33 cellular contexts compared by ENCODE assay signal in the genomic region with DNA sequence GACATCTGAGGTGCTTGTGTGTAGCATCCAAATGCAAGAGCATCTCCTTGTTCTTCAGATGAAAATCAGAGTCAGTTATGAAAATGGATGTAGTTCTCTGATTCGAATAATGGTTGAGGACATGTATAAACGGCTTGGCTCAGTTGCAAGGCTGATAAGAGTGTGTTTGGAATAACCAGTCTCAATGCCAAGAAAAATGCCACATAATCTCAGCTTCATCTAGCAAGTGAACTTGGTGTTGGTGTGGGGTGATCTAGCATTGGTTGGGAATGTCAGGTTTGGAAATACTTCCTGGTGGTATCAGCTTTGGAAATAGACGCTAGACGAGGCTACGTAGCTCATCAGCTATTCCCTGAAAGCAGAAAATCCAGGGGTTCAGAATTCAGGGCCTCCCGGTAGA.
"Had no signal": no experiment of that assay in that cellular context is flagged by ENCODE, and none has a peak within 500 bp of the region (broad histone marks: within the 10 kb centered on the region; RNA-seq: fewer than 3 reads in every experiment).

No MANE protein-coding gene starts in this region.

- H3K4me3 ChIP-seq: adrenal gland, cardiac muscle cell had no signal

- H3K9me3 ChIP-seq: adrenal gland had no signal

- FAIRE-seq: astrocyte, bronchial epithelial cell, TTC549 had no signal

- ATAC-seq: activated CD8-positive, alpha-beta T cell treated with anti-CD3 and anti-CD28 coated beads for 36 hours; activated naive CD4-positive, alpha-beta T cell treated with anti-CD3 and anti-CD28 coated beads, Interleukin-2, amount 50 U/mL, for 72 hours; activated T-cell treated with anti-CD3 and anti-CD28 coated beads, Interleukin-2, amount 50 U/mL, for 4 hours; activated T-cell treated with anti-CD3 and anti-CD28 coated beads, Interleukin-2, amount 50 U/mL, for 72 hours; activated T-helper 17 cell treated with anti-CD3 and anti-CD28 coated beads, Interleukin-2, amount 50 U/mL, for 72 hours had no signal

- H3K27me3 ChIP-seq: adrenal gland, cardiac muscle cell had no signal

- H3K27ac ChIP-seq: adrenal gland, cardiac muscle cell, VCaP had no signal

- DNase-seq: activated B cell treated with CpG ODN at 0.5 μM for 24 hours; activated CD4-positive, alpha-beta memory T cell treated with anti-CD3 and anti-CD28 coated beads for 36 hours; activated CD4-positive, alpha-beta T cell treated with anti-CD3 and anti-CD28 coated beads for 4 hours; activated CD4-positive, alpha-beta T cell treated with anti-CD3 and anti-CD28 coated beads, Interleukin-2, amount 50 U/mL, for 1 hour; activated CD4-positive, alpha-beta T cell treated with anti-CD3 and anti-CD28 coated beads, Interleukin-2, amount 50 U/mL, for 4 hours; activated CD4-positive, CD25-positive, alpha-beta regulatory T cell treated with anti-CD3 and anti-CD28 coated beads, Interleukin-2, amount 50 U/mL, for 72 hours; activated CD8-positive, alpha-beta memory T cell treated with anti-CD3 and anti-CD28 coated beads, Interleukin-2, amount 50 U/mL, for 4 hours; activated CD8-positive, alpha-beta T cell treated with anti-CD3 and anti-CD28 coated beads for 36 hours; activated effector memory CD4-positive, alpha-beta T cell treated with anti-CD3 and anti-CD28 coated beads, Interleukin-2, amount 50 U/mL, for 16 hours; activated gamma-delta T cell treated with Interleukin-2 at 50 U/mL for 16 hours; activated naive CD4-positive, alpha-beta T cell; activated naive CD4-positive, alpha-beta T cell treated with anti-CD3 and anti-CD28 coated beads for 36 hours; activated naive CD4-positive, alpha-beta T cell treated with anti-CD3 and anti-CD28 coated beads, Interleukin-2, amount 50 U/mL, for 16 hours; activated naive CD8-positive, alpha-beta T cell treated with anti-CD3 and anti-CD28 coated beads for 36 hours; activated T-cell treated with anti-CD3 and anti-CD28 coated beads for 4 hours; activated T-cell treated with anti-CD3 and anti-CD28 coated beads, Interleukin-2, amount 50 U/mL, for 1 hour; activated T-cell treated with anti-CD3 and anti-CD28 coated beads, Interleukin-2, amount 50 U/mL, for 4 hours; activated T-cell treated with anti-CD3 and anti-CD28 coated beads, Interleukin-2, amount 50 U/mL, for 72 hours; adrenal gland; amniotic stem cell; aorta; caudate nucleus; cerebellar nuclear complex; T-helper 1 cell; T-helper 2 cell; T-helper 9 cell had no signal

- H3K36me3 ChIP-seq: adrenal gland, cardiac muscle cell had no signal

- H3K4me1 ChIP-seq: adrenal gland had no signal
